Comparison of ENCODE assay signal across 21 cellular contexts in the genomic region with DNA sequence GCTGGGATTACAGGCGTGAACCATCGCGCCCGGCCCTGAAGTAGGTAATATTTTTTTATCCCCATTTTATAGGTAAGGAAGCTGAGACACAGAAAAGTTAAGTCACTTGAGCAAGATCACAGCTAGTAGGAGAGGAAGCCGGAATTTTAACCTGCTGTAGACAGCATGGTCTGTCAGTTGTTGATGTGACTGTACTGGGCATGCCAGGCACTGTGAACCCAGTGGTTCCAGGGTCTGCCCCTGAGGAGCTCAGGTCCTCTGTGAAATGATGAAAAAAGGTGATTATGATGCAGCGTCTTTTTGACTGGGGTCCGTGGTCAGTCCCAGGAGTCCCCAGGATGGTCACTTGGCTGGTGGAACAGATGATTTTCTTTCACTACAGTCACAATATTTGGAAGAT. TPM values are rescaled to one million over a fixed set of nuclear protein-coding genes. Genes with fewer than 3 reads are reported as not detected.
"Had no signal": no experiment of that assay in that cellular context is flagged by ENCODE, and none has a peak within 500 bp of the region (broad histone marks: within the 10 kb centered on the region; RNA-seq: fewer than 3 reads in every experiment).

No MANE protein-coding gene starts in this region.

- H3K27ac Mint-ChIP-seq: activated CD4-positive, alpha-beta T cell treated with anti-CD3 and anti-CD28 coated beads, Interleukin-2, amount 10 ng/mL, durations not matched to agents 24 days and 14 days; activated CD8-positive, alpha-beta memory T cell treated with anti-CD3 and anti-CD28 coated beads, Interleukin-2, amount 10 ng/mL, durations not matched to agents 7 days and 5 days; activated CD8-positive, alpha-beta T cell treated with anti-CD3 and anti-CD28 coated beads for 36 hours; activated naive CD4-positive, alpha-beta T cell treated with anti-CD3 and anti-CD28 coated beads, Interleukin-2, amount 10 ng/mL, durations not matched to agents 7 days and 5 days; natural killer cell treated with Interleukin-12 subunit alpha and Interleukin-12 subunit beta and Interleukin-15 and Interleukin-18, amount 100 ng/mL, for 72 hours; stimulated activated memory B cell treated with anti-CD40 and anti-IgM and Interleukin-4, amounts not matched to agents 10 μg/mL and 1 μg/mL and 100 μg/mL, for 72 hours had no signal

- ATAC-seq: activated CD4-positive, CD25-positive, alpha-beta regulatory T cell treated with anti-CD3 and anti-CD28 coated beads, Interleukin-2, amount 50 U/mL, for 24 hours; activated CD8-positive, alpha-beta memory T cell treated with anti-CD3 and anti-CD28 coated beads, Interleukin-2, amount 10 ng/mL, durations not matched to agents 7 days and 5 days; activated CD8-positive, alpha-beta T cell treated with anti-CD3 and anti-CD28 coated beads for 36 hours; heart right ventricle; natural killer cell treated with Interleukin-12 subunit alpha and Interleukin-12 subunit beta and Interleukin-15 and Interleukin-18, amount 100 ng/mL, for 72 hours; right lobe of liver; stimulated activated memory B cell treated with anti-CD40 and anti-IgM and Interleukin-4, amounts not matched to agents 10 μg/mL and 1 μg/mL and 100 μg/mL, for 72 hours had no signal

- H3K27me3 ChIP-seq: left lung, right lobe of liver, upper lobe of left lung had no signal

- H3K27ac ChIP-seq: heart right ventricle, left lung, right lobe of liver, skin epidermis, upper lobe of left lung had no signal

- DNase-seq: activated CD4-positive, alpha-beta T cell treated with anti-CD3 and anti-CD28 coated beads, Interleukin-2, amount 10 ng/mL, durations not matched to agents 24 days and 14 days; activated CD8-positive, alpha-beta memory T cell treated with anti-CD3 and anti-CD28 coated beads, Interleukin-2, amount 10 ng/mL, durations not matched to agents 7 days and 5 days; activated CD8-positive, alpha-beta T cell treated with anti-CD3 and anti-CD28 coated beads for 36 hours; activated effector memory CD4-positive, alpha-beta T cell treated with anti-CD3 and anti-CD28 coated beads, Interleukin-2, amount 50 U/mL, for 16 hours; activated naive CD4-positive, alpha-beta T cell treated with anti-CD3 and anti-CD28 coated beads, Interleukin-2, amount 10 ng/mL, durations not matched to agents 7 days and 5 days; activated T-cell treated with anti-CD3 and anti-CD28 coated beads for 4 hours; amygdala; cerebellar nuclear complex; cortex of kidney; endodermal cell; heart right ventricle; kidney; right lobe of liver; stimulated activated CD4-positive, alpha-beta T cell treated with anti-CD3 and anti-CD28 coated beads, Interleukin-2, amount 100 ng/mL, for 24 hours; T-helper 1 cell had no signal

- H3K4me3 Mint-ChIP-seq: activated CD4-positive, alpha-beta T cell treated with anti-CD3 and anti-CD28 coated beads, Interleukin-2, amount 10 ng/mL, durations not matched to agents 24 days and 14 days; activated CD8-positive, alpha-beta memory T cell treated with anti-CD3 and anti-CD28 coated beads, Interleukin-2, amount 10 ng/mL, durations not matched to agents 7 days and 5 days; activated CD8-positive, alpha-beta T cell treated with anti-CD3 and anti-CD28 coated beads for 36 hours; activated naive CD4-positive, alpha-beta T cell treated with anti-CD3 and anti-CD28 coated beads, Interleukin-2, amount 10 ng/mL, durations not matched to agents 7 days and 5 days; endodermal cell; natural killer cell treated with Interleukin-12 subunit alpha and Interleukin-12 subunit beta and Interleukin-15 and Interleukin-18, amount 100 ng/mL, for 72 hours; stimulated activated memory B cell treated with anti-CD40 and anti-IgM and Interleukin-4, amounts not matched to agents 10 μg/mL and 1 μg/mL and 100 μg/mL, for 72 hours had no signal

- H3K9me3 Mint-ChIP-seq: activated CD4-positive, alpha-beta T cell treated with anti-CD3 and anti-CD28 coated beads, Interleukin-2, amount 10 ng/mL, durations not matched to agents 24 days and 14 days; activated CD8-positive, alpha-beta T cell treated with anti-CD3 and anti-CD28 coated beads for 36 hours; activated naive CD4-positive, alpha-beta T cell treated with anti-CD3 and anti-CD28 coated beads, Interleukin-2, amount 10 ng/mL, durations not matched to agents 7 days and 5 days; endodermal cell; natural killer cell treated with Interleukin-12 subunit alpha and Interleukin-12 subunit beta and Interleukin-15 and Interleukin-18, amount 100 ng/mL, for 72 hours; stimulated activated memory B cell treated with anti-CD40 and anti-IgM and Interleukin-4, amounts not matched to agents 10 μg/mL and 1 μg/mL and 100 μg/mL, for 72 hours had no signal

- H3K4me3 ChIP-seq: heart right ventricle, left lung, right lobe of liver, skin epidermis, upper lobe of left lung had no signal

- H3K9me3 ChIP-seq: heart right ventricle, left lung, right lobe of liver, upper lobe of left lung had no signal

- H3K36me3 ChIP-seq: heart right ventricle, left lung, right lobe of liver, upper lobe of left lung had no signal

- H3K36me3 Mint-ChIP-seq: activated CD8-positive, alpha-beta memory T cell treated with anti-CD3 and anti-CD28 coated beads, Interleukin-2, amount 10 ng/mL, durations not matched to agents 7 days and 5 days; activated naive CD4-positive, alpha-beta T cell treated with anti-CD3 and anti-CD28 coated beads, Interleukin-2, amount 10 ng/mL, durations not matched to agents 7 days and 5 days; natural killer cell treated with Interleukin-12 subunit alpha and Interleukin-12 subunit beta and Interleukin-15 and Interleukin-18, amount 100 ng/mL, for 72 hours; stimulated activated memory B cell treated with anti-CD40 and anti-IgM and Interleukin-4, amounts not matched to agents 10 μg/mL and 1 μg/mL and 100 μg/mL, for 72 hours had no signal

RNA-seq across cellular contexts. Expression of gene FABP3, which starts 16.7 kb away (rescaled TPM):
- total RNA-seq: activated CD4-positive, alpha-beta T cell treated with anti-CD3 and anti-CD28 coated beads, Interleukin-2, amount 10 ng/mL, durations not matched to agents 24 days and 14 days; activated CD8-positive, alpha-beta memory T cell treated with anti-CD3 and anti-CD28 coated beads, Interleukin-2, amount 10 ng/mL, durations not matched to agents 7 days and 5 days; natural killer cell treated with Interleukin-12 subunit alpha and Interleukin-12 subunit beta and Interleukin-15 and Interleukin-18, amount 100 ng/mL, for 72 hours had no signal

RNA-seq across cellular contexts. Expression of gene SERINC2, which starts 23.4 kb away (rescaled TPM):
- total RNA-seq: activated CD4-positive, alpha-beta T cell treated with anti-CD3 and anti-CD28 coated beads, Interleukin-2, amount 10 ng/mL, durations not matched to agents 24 days and 14 days had no signal
